Comparison of ENCODE assay signal across 15 cellular contexts in the genomic region with DNA sequence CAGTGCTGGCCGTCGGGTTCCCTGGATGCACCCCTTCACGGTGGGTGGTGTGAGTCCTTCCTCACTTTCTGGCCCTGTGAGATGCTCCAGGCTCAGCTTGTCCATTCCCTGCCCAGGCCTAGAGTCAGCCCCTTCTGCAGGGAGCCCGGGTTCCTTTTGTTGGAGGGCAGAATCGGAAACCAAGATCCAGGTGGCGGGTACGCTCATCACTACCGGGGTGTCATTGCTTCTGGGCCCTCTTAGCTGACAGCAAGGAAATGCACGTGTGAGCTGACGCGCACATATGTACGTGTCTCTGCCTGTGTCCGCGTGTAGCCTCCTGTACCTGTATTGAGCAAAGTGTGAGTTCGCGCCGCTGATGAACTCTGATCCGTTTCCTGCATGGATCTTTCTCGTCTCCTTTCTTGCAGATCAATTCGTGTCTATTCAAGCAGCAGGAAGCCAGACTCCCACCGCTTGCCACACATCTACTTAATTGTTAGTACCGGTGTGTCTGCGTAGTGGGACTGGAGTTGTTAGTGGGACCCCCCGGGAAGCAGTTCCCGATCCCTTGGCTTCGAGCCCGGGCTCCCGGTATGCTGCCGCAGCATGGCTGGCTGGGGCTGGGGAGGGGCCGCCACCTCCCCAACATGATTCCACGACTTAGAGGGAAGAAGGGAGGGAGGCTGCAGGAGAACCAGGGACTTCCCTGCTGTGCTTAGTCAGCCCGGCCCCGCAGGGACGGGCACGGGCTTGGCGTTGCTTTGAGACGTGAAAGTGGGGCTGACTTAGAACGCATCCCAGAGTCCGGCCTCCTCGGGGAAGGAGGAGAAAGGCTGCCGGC. TPM values are rescaled to one million over a fixed set of nuclear protein-coding genes. Genes with fewer than 3 reads are reported as not detected.
DNase-seq lines count a peak whose midpoint lies in the region; ATAC-seq and TF ChIP-seq lines count a peak whose summit lies in the region.
"Had no signal": no experiment of that assay in that cellular context is flagged by ENCODE, and none has a peak within 500 bp of the region (broad histone marks: within the 10 kb centered on the region; RNA-seq: fewer than 3 reads in every experiment).

No MANE protein-coding gene starts in this region.

- H3K4me1 Mint-ChIP-seq in activated naive CD4-positive, alpha-beta T cell treated with anti-CD3 and anti-CD28 coated beads for 36 hours (ENCODE audit: low read depth): peaks cover 17% of the 10 kb centered on the region

- H3K27ac ChIP-seq in body of pancreas (peak overlapping the region in 3 of 4 donors; percentile 1 to 25 (median 2)), thymus (ENCODE audit: low read depth) (peak overlapping the region; percentile 39)

- no peaks in the 10 kb centered on the region for H3K36me3 ChIP-seq in body of pancreas (replicated peaks in 1 of 2; ENCODE audit: insufficient read depth in 1 of 2, low read depth in 2 of 2)
- peaks cover 3% of the 10 kb centered on the region for H3K36me3 ChIP-seq in thymus (ENCODE audit: control insufficient read depth, insufficient read depth)

- CTCF ChIA-PET in activated naive CD4-positive, alpha-beta T cell treated with anti-CD3 and anti-CD28 coated beads for 36 hours (lab: Charles Lee): no interaction called here

- H3K9me3 Mint-ChIP-seq in activated naive CD4-positive, alpha-beta T cell treated with anti-CD3 and anti-CD28 coated beads for 36 hours: no peaks in the 10 kb centered on the region
- H3K9me3 Mint-ChIP-seq: activated CD4-positive, alpha-beta memory T cell treated with anti-CD3 and anti-CD28 coated beads for 36 hours; activated naive CD4-positive, alpha-beta T cell treated with anti-CD3 and anti-CD28 coated beads, Interleukin-2, amount 50 U/mL, for 24 hours; nephron progenitor cell had no signal

- H3K27me3 Mint-ChIP-seq in activated naive CD4-positive, alpha-beta T cell treated with anti-CD3 and anti-CD28 coated beads for 36 hours (ENCODE audit: low read depth): no peaks in the 10 kb centered on the region
- H3K27me3 Mint-ChIP-seq: activated CD4-positive, alpha-beta memory T cell treated with anti-CD3 and anti-CD28 coated beads for 36 hours; activated naive CD4-positive, alpha-beta T cell treated with anti-CD3 and anti-CD28 coated beads, Interleukin-2, amount 50 U/mL, for 24 hours had no signal

- intact Hi-C loops in body of pancreas (cut with DNase I): no loop called here
- intact Hi-C loops in activated naive CD4-positive, alpha-beta T cell treated with anti-CD3 and anti-CD28 coated beads for 36 hours (cut with micrococcal nuclease): no loop called here

- TF ChIP-seq CTCF in body of pancreas (IDR thresholded peaks at IDR 0.05): no peak

- H3K4me3 Mint-ChIP-seq in activated naive CD4-positive, alpha-beta T cell treated with anti-CD3 and anti-CD28 coated beads for 36 hours: no peak overlapping the region
- H3K4me3 Mint-ChIP-seq: activated CD4-positive, alpha-beta memory T cell treated with anti-CD3 and anti-CD28 coated beads for 36 hours; activated naive CD4-positive, alpha-beta T cell treated with anti-CD3 and anti-CD28 coated beads, Interleukin-2, amount 50 U/mL, for 24 hours; nephron progenitor cell had no signal

- no peak for TF ChIP-seq POLR2A in body of pancreas (IDR thresholded peaks at IDR 0.05)

- no peak overlapping the region for H3K4me3 ChIP-seq in body of pancreas
- H3K4me3 ChIP-seq in thymus (ENCODE audit: low read length): no peak overlapping the region

- peak; percentile 17 for DNase-seq in NCI-H2227 (lab: John Stamatoyannopoulos, UW; ENCODE audit: unreplicated experiment)
- DNase-seq in NCI-H2227 treated with DMSO at 0.1 percent for 48 hours (lab: John Stamatoyannopoulos, UW): no peak
- DNase-seq in body of pancreas: peak in 1 of 4 donors; percentile 50
- DNase-seq in iris pigment epithelial cell (ENCODE audit: low read depth): peak; percentile 62
- no peak for DNase-seq in DMS 273 treated with DMSO at 0.1 percent for 48 hours (lab: John Stamatoyannopoulos, UW)
- no peak for DNase-seq in activated naive CD4-positive, alpha-beta T cell treated with anti-CD3 and anti-CD28 coated beads for 36 hours
- DNase-seq: activated CD4-positive, alpha-beta memory T cell treated with anti-CD3 and anti-CD28 coated beads for 36 hours; effector memory CD4-positive, alpha-beta T cell; GF-D8; NCI-H526; nephron progenitor cell; stimulated activated naive CD8-positive, alpha-beta T cell treated with anti-CD3 and anti-CD28 coated beads, Interleukin-15, Interleukin-2, amounts not matched to agents 100 U/mL and 50 U/mL, for 24 hours had no signal

- H3K27ac Mint-ChIP-seq in activated naive CD4-positive, alpha-beta T cell treated with anti-CD3 and anti-CD28 coated beads for 36 hours: no peak overlapping the region
- H3K27ac Mint-ChIP-seq: activated CD4-positive, alpha-beta memory T cell treated with anti-CD3 and anti-CD28 coated beads for 36 hours; activated naive CD4-positive, alpha-beta T cell treated with anti-CD3 and anti-CD28 coated beads, Interleukin-2, amount 50 U/mL, for 24 hours; nephron progenitor cell had no signal

- no peaks in the 10 kb centered on the region for H3K9me3 ChIP-seq in body of pancreas
- no peaks in the 10 kb centered on the region for H3K9me3 ChIP-seq in thymus (ENCODE audit: control insufficient read depth)

- WGBS in body of pancreas, 2 donors: 66 to 72% methylated on average over 35 to 39 of the region's 41 CpGs
- 92% methylated on average over 41 of the region's 41 CpGs for WGBS in thymus

- H3K4me1 ChIP-seq in body of pancreas (peaks cover 51% of the 10 kb centered on the region), thymus (ENCODE audit: control insufficient read depth, insufficient read depth, low read length) (peaks cover 26% of the 10 kb centered on the region)

- no peaks in the 10 kb centered on the region for H3K36me3 Mint-ChIP-seq in activated naive CD4-positive, alpha-beta T cell treated with anti-CD3 and anti-CD28 coated beads for 36 hours (ENCODE audit: low read depth)
- H3K36me3 Mint-ChIP-seq: activated CD4-positive, alpha-beta memory T cell treated with anti-CD3 and anti-CD28 coated beads for 36 hours; activated naive CD4-positive, alpha-beta T cell treated with anti-CD3 and anti-CD28 coated beads, Interleukin-2, amount 50 U/mL, for 24 hours had no signal

- H3K27me3 ChIP-seq in body of pancreas (no peaks in the 10 kb centered on the region), thymus (ENCODE audit: control insufficient read depth, insufficient read depth) (no peaks in the 10 kb centered on the region)

- ATAC-seq in body of pancreas (peak; percentile 31), HG03457 (IDR thresholded peaks at IDR 0.05; ENCODE audit: unreplicated experiment) (no peak)
- ATAC-seq: stimulated activated naive CD8-positive, alpha-beta T cell treated with anti-CD3 and anti-CD28 coated beads, Interleukin-15, Interleukin-2, amounts not matched to agents 100 U/mL and 50 U/mL, for 24 hours had no signal

RNA-seq across cellular contexts. Expression of a gene that starts 35.9 kb away (rescaled TPM):
- total RNA-seq in body of pancreas: 10 to 100 TPM; 29.3 to 62.3 TPM
- 34.4 TPM for polyA plus RNA-seq in thymus
- 10 to 100 TPM; 34.3 to 35.4 TPM for total RNA-seq in activated naive CD4-positive, alpha-beta T cell treated with anti-CD3 and anti-CD28 coated beads for 36 hours

RNA-seq across cellular contexts. Expression of a gene that starts 46.9 kb away (rescaled TPM):
- total RNA-seq in body of pancreas: 1 to 10 TPM in 1 of 2 donors, under 1 TPM in 1; 0.66 to 3.6 TPM
- 9.4 TPM for polyA plus RNA-seq in thymus
- total RNA-seq in activated naive CD4-positive, alpha-beta T cell treated with anti-CD3 and anti-CD28 coated beads for 36 hours: under 1 TPM; 0.17 to 0.25 TPM

Comparison
In these comparisons a context has a peak if more than half of its experiments do, and no peak if none do; other contexts are left out.
1. DNase-seq: peak in NCI-H2227 (single experiment) and iris pigment epithelial cell (single experiment); none in NCI-H2227 treated with DMSO at 0.1 percent for 48 hours (single experiment), DMS 273 treated with DMSO at 0.1 percent for 48 hours (single experiment) and activated naive CD4-positive, alpha-beta T cell treated with anti-CD3 and anti-CD28 coated beads for 36 hours (single experiment).